31 cellular contexts compared by ENCODE assay signal in the genomic region with DNA sequence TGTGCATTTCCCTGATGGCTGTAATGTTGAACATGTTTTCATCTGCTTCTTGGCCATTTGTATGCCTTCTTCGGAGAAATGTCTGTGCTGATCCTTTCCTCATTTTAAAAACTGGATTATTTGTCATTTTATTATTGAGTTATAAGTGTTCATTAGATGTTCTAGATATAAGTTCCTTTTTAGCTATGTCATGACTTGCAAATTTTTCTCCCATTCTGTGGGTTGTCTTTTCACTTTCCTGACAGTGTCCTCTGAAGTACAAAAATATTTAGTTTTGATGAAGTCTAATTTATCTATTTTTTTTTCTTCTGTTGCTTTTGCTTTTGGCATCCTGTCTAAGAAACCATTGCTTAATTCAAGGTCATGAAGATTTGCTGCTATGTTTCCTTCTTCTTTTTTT.
"Had no signal": no experiment of that assay in that cellular context is flagged by ENCODE, and none has a peak within 500 bp of the region (broad histone marks: within the 10 kb centered on the region; RNA-seq: fewer than 3 reads in every experiment).

No MANE protein-coding gene starts in this region.

- H3K36me3 ChIP-seq: ascending aorta, cardiac muscle cell, Peyer's patch, SJSA1 had no signal

- H3K27me3 ChIP-seq: ascending aorta, cardiac muscle cell, Peyer's patch had no signal

- H3K9me3 ChIP-seq: ascending aorta, Peyer's patch, SJSA1, SK-N-SH had no signal

- DNase-seq: activated CD4-positive, alpha-beta memory T cell treated with anti-CD3 and anti-CD28 coated beads, Interleukin-2, amount 10 ng/mL, durations not matched to agents 7 days and 5 days; activated CD4-positive, alpha-beta T cell treated with anti-CD3 and anti-CD28 coated beads for 1 hour; activated CD4-positive, alpha-beta T cell treated with anti-CD3 and anti-CD28 coated beads for 48 hours; activated CD4-positive, CD25-positive, alpha-beta regulatory T cell; activated CD8-positive, alpha-beta memory T cell treated with anti-CD3 and anti-CD28 coated beads for 24 hours; activated CD8-positive, alpha-beta memory T cell treated with anti-CD3 and anti-CD28 coated beads, Interleukin-2, amount 10 ng/mL, durations not matched to agents 7 days and 5 days; activated CD8-positive, alpha-beta memory T cell treated with anti-CD3 and anti-CD28 coated beads, Interleukin-2, amount 50 U/mL, for 48 hours; activated effector memory CD4-positive, alpha-beta T cell treated with Interleukin-2 at 50 U/mL for 16 hours; activated naive CD4-positive, alpha-beta T cell treated with anti-CD3 and anti-CD28 coated beads, Interleukin-2, amount 10 ng/mL, durations not matched to agents 7 days and 5 days; activated naive CD8-positive, alpha-beta T cell treated with anti-CD3 and anti-CD28 coated beads, Interleukin-2, amount 50 U/mL, for 24 hours; activated T-cell treated with anti-CD3 and anti-CD28 coated beads, Interleukin-2, amount 50 U/mL, for 48 hours; amniotic stem cell; NCI-H1092 treated with DMSO at 0.1 percent for 48 hours; NCI-H1417; NCI-H187 treated with DMSO at 0.1 percent for 48 hours; NCI-H2081; NCI-H345; NCI-H524 treated with DMSO at 0.1 percent for 48 hours; PC-3; Peyer's patch; SHP77 treated with DMSO at 0.1 percent for 48 hours; SK-N-SH; SW 1271; T-helper 1 cell; T-helper 2 cell; T-helper 9 cell; WERI-Rb-1 had no signal

- H3K4me3 ChIP-seq: ascending aorta, cardiac muscle cell, Peyer's patch, SJSA1 had no signal

- H3K9me3 Mint-ChIP-seq: activated CD4-positive, alpha-beta memory T cell treated with anti-CD3 and anti-CD28 coated beads, Interleukin-2, amount 10 ng/mL, durations not matched to agents 7 days and 5 days; activated naive CD4-positive, alpha-beta T cell treated with anti-CD3 and anti-CD28 coated beads, Interleukin-2, amount 10 ng/mL, durations not matched to agents 7 days and 5 days; activated naive CD8-positive, alpha-beta T cell treated with anti-CD3 and anti-CD28 coated beads, Interleukin-2, amount 50 U/mL, for 24 hours had no signal

- H3K27me3 Mint-ChIP-seq: activated naive CD8-positive, alpha-beta T cell; activated naive CD8-positive, alpha-beta T cell treated with anti-CD3 and anti-CD28 coated beads, Interleukin-2, amount 50 U/mL, for 24 hours had no signal

- ATAC-seq: activated CD8-positive, alpha-beta memory T cell treated with anti-CD3 and anti-CD28 coated beads, Interleukin-2, amount 10 ng/mL, durations not matched to agents 7 days and 5 days; activated naive CD8-positive, alpha-beta T cell treated with anti-CD3 and anti-CD28 coated beads, Interleukin-2, amount 50 U/mL, for 24 hours; PC-3 had no signal

- H3K4me3 Mint-ChIP-seq: activated CD4-positive, alpha-beta memory T cell treated with anti-CD3 and anti-CD28 coated beads, Interleukin-2, amount 10 ng/mL, durations not matched to agents 7 days and 5 days; activated CD8-positive, alpha-beta memory T cell treated with anti-CD3 and anti-CD28 coated beads, Interleukin-2, amount 10 ng/mL, durations not matched to agents 7 days and 5 days; activated naive CD4-positive, alpha-beta T cell treated with anti-CD3 and anti-CD28 coated beads, Interleukin-2, amount 10 ng/mL, durations not matched to agents 7 days and 5 days; activated naive CD8-positive, alpha-beta T cell; activated naive CD8-positive, alpha-beta T cell treated with anti-CD3 and anti-CD28 coated beads, Interleukin-2, amount 50 U/mL, for 24 hours had no signal

- H3K27ac ChIP-seq: ascending aorta, cardiac muscle cell, Peyer's patch, SJSA1, WERI-Rb-1 had no signal

- H3K27ac Mint-ChIP-seq: activated CD4-positive, alpha-beta memory T cell treated with anti-CD3 and anti-CD28 coated beads, Interleukin-2, amount 10 ng/mL, durations not matched to agents 7 days and 5 days; activated CD8-positive, alpha-beta memory T cell treated with anti-CD3 and anti-CD28 coated beads, Interleukin-2, amount 10 ng/mL, durations not matched to agents 7 days and 5 days; activated naive CD4-positive, alpha-beta T cell treated with anti-CD3 and anti-CD28 coated beads, Interleukin-2, amount 10 ng/mL, durations not matched to agents 7 days and 5 days; activated naive CD8-positive, alpha-beta T cell; activated naive CD8-positive, alpha-beta T cell treated with anti-CD3 and anti-CD28 coated beads, Interleukin-2, amount 50 U/mL, for 24 hours had no signal

- H3K4me1 ChIP-seq: ascending aorta, Peyer's patch, SJSA1 had no signal

- H3K36me3 Mint-ChIP-seq: activated CD8-positive, alpha-beta memory T cell treated with anti-CD3 and anti-CD28 coated beads, Interleukin-2, amount 10 ng/mL, durations not matched to agents 7 days and 5 days; activated naive CD4-positive, alpha-beta T cell treated with anti-CD3 and anti-CD28 coated beads, Interleukin-2, amount 10 ng/mL, durations not matched to agents 7 days and 5 days; activated naive CD8-positive, alpha-beta T cell had no signal

- H3K4me1 Mint-ChIP-seq: activated naive CD4-positive, alpha-beta T cell treated with anti-CD3 and anti-CD28 coated beads, Interleukin-2, amount 10 ng/mL, durations not matched to agents 7 days and 5 days; activated naive CD8-positive, alpha-beta T cell treated with anti-CD3 and anti-CD28 coated beads, Interleukin-2, amount 50 U/mL, for 24 hours had no signal
